In genomic region chr15:52805351-52806283, GRCh38 we compare ENCODE assay signal across 11 cellular contexts. TPM values are rescaled to one million over a fixed set of nuclear protein-coding genes. Genes with fewer than 3 reads are reported as not detected.
A peak's percentile ranks its signal among the peaks of the same experiment; 100 is the strongest.
DNase-seq lines count a peak whose midpoint lies in the region; ATAC-seq, FAIRE-seq and TF ChIP-seq lines count a peak whose summit lies in the region.
"Had no signal": no experiment of that assay in that cellular context is flagged by ENCODE, and none has a peak within 500 bp of the region (broad histone marks: within the 10 kb centered on the region; RNA-seq: fewer than 3 reads in every experiment).

No MANE protein-coding gene starts in this region.

- TF ChIP-seq RAD21 in IMR-90 (IDR thresholded peaks at IDR 0.05; ENCODE audit: low read length) (no peak), neural cell (conservative IDR thresholded peaks at IDR 0.05) (no peak)

- no peak overlapping the region for H3K4ac ChIP-seq in IMR-90 (ENCODE audit: low read depth, low read length)

- no peak overlapping the region for H2BK20ac ChIP-seq in IMR-90 (ENCODE audit: low read depth, low read length)

- H3K27me3 ChIP-seq in IMR-90 (ENCODE audit: control insufficient read depth, insufficient read depth, low read length) (peaks cover 65% of the 10 kb centered on the region), endothelial cell of umbilical vein (ENCODE audit: control insufficient read depth in 2 of 2, insufficient read depth in 2 of 2, low read length in 2 of 2) (peaks cover 65 to 88% of the 10 kb centered on the region in 2 experiments), neural cell (ENCODE audit: insufficient read depth, low read depth, low read length) (peaks cover 83% of the 10 kb centered on the region), adrenal gland (peaks cover 82% of the 10 kb centered on the region)

- H4K8ac ChIP-seq in IMR-90 (ENCODE audit: low read depth in 2 of 2, low read length in 2 of 2): no peak overlapping the region

- no peak overlapping the region for H4K91ac ChIP-seq in IMR-90 (ENCODE audit: insufficient read depth, low read depth, low read length)

- no peaks in the 10 kb centered on the region for H3F3A ChIP-seq in neural cell (ENCODE audit: insufficient read depth, low read length, poor library complexity, severe bottlenecking)

- H2AFZ ChIP-seq in IMR-90 (replicated peaks; ENCODE audit: low read length, poor library complexity): no peak overlapping the region
- no peak overlapping the region for H2AFZ ChIP-seq in endothelial cell of umbilical vein (ENCODE audit: low read depth, low read length)
- H2AFZ ChIP-seq in neural cell (ENCODE audit: low read depth, low read length): no peak overlapping the region

- H2AK5ac ChIP-seq in IMR-90 (ENCODE audit: low read depth, low read length): no peak overlapping the region

- no peak overlapping the region for H3K23ac ChIP-seq in IMR-90 (ENCODE audit: low read depth, low read length)

- CTCF ChIA-PET in IMR-90 (lab: Yijun Ruan, JAX): no interaction called here
- CTCF ChIA-PET in endothelial cell of umbilical vein (lab: Charles Lee): interaction anchor here (1.4 kb wide), 1 partner anchor 12 kb away, joined by 7 read pairs; no protein-coding TSS in a partner anchor

- FAIRE-seq in endothelial cell of umbilical vein (lab: Jason Lieb, UNC): no peak
- FAIRE-seq: G401.6 had no signal

- H3K9ac ChIP-seq in IMR-90 (ENCODE audit: low read depth, low read length): no peak overlapping the region
- no peak overlapping the region for H3K9ac ChIP-seq in endothelial cell of umbilical vein (replicated peaks; ENCODE audit: extremely low read depth, insufficient read depth, low read length)
- no peak overlapping the region for H3K9ac ChIP-seq in neural cell (ENCODE audit: low read length)

- no peak overlapping the region for H4K5ac ChIP-seq in IMR-90 (ENCODE audit: low read depth, low read length)

- H2AK9ac ChIP-seq in IMR-90 (replicated peaks; ENCODE audit: low read depth, low read length, poor library complexity): no peak overlapping the region

- H3K4me1 ChIP-seq in IMR-90 (ENCODE audit: control insufficient read depth, insufficient read depth, low read length): no peaks in the 10 kb centered on the region; the same call in 1 of the 2 replicates
- H3K4me1 ChIP-seq in endothelial cell of umbilical vein (ENCODE audit: control insufficient read depth, extremely low read depth, insufficient read depth, low read length): peaks cover 8% of the 10 kb centered on the region
- H3K4me1 ChIP-seq in adrenal gland (replicated peaks in 1 of 2): peaks cover 11 to 18% of the 10 kb centered on the region in 2 donors

- dilution Hi-C loops in IMR-90 (cut with HindIII; ENCODE audit: low sequenced_read_pairs, unreplicated experiment): no loop called here
- dilution Hi-C loops in endothelial cell of umbilical vein (cut with MboI; ENCODE audit: extremely low pct_ligation_motif_present, low sequenced_read_pairs): no loop called here

- H3K56ac ChIP-seq in IMR-90 (ENCODE audit: extremely low read depth, insufficient read depth, low read length): no peak overlapping the region

- H4K20me1 ChIP-seq in IMR-90 (ENCODE audit: insufficient read depth, low read length) (no peaks in the 10 kb centered on the region), endothelial cell of umbilical vein (replicated peaks; ENCODE audit: control insufficient read depth, extremely low read depth, insufficient read depth, low read length) (no peaks in the 10 kb centered on the region), neural cell (ENCODE audit: insufficient read depth) (no peaks in the 10 kb centered on the region)

- H3K9me3 ChIP-seq in IMR-90 (ENCODE audit: control insufficient read depth, insufficient read depth, low read length) (peaks cover 2% of the 10 kb centered on the region; the same call in 1 of the 2 replicates), endothelial cell of umbilical vein (replicated peaks; ENCODE audit: control insufficient read depth, insufficient read depth, low read length) (no peaks in the 10 kb centered on the region), neural cell (ENCODE audit: low read length) (no peaks in the 10 kb centered on the region), adrenal gland (replicated peaks in 1 of 3) (no peaks in the 10 kb centered on the region)
- H3K9me3 ChIP-seq: neutrophil had no signal

- H3K36me3 ChIP-seq in IMR-90 (ENCODE audit: control insufficient read depth, insufficient read depth, low read length) (no peaks in the 10 kb centered on the region), endothelial cell of umbilical vein (ENCODE audit: control insufficient read depth in 2 of 2, extremely low read depth in 1 of 2, insufficient read depth in 2 of 2, low read length in 2 of 2) (no peaks in the 10 kb centered on the region), neural cell (ENCODE audit: insufficient read depth, low read length) (no peaks in the 10 kb centered on the region), adrenal gland (replicated peaks in 1 of 2) (no peaks in the 10 kb centered on the region)
- H3K36me3 ChIP-seq: neutrophil had no signal

- H2BK120ac ChIP-seq in IMR-90 (ENCODE audit: low read depth, low read length): no peak overlapping the region

- H3K4me3 ChIP-seq in IMR-90 (ENCODE audit: insufficient read depth, low read depth, low read length) (no peak overlapping the region), endothelial cell of umbilical vein (replicated peaks in 1 of 3; ENCODE audit: insufficient read depth in 1 of 3, low read depth in 1 of 3, low read length in 3 of 3) (no peak overlapping the region), neural cell (ENCODE audit: low read length) (peak overlapping the region; percentile 34), adrenal gland (peak overlapping the region in 1 of 4 donors; percentile 39)

- H3K79me1 ChIP-seq in IMR-90 (ENCODE audit: low read depth in 1 of 2, low read length in 2 of 2): no peaks in the 10 kb centered on the region

- H3K9me2 ChIP-seq in neural cell (ENCODE audit: insufficient read depth, low read length): no peaks in the 10 kb centered on the region

- H3K4me2 ChIP-seq in IMR-90 (ENCODE audit: low read depth, low read length) (no peak overlapping the region), endothelial cell of umbilical vein (ENCODE audit: insufficient read depth, low read length) (no peak overlapping the region), neural cell (ENCODE audit: low read length) (no peak overlapping the region)

- WGBS in IMR-90 (ENCODE audit: extremely low coverage in 2 of 2, insufficient read length in 1 of 2), 2 experiments: 6% methylated on average over 39 of the region's 93 CpGs; no CpG with 5 or more reads in 1 of the 2 experiments
- 5 to 16% (median 12%) methylated on average over 27 to 93 of the region's 93 CpGs for WGBS in adrenal gland, 4 donors

- no peak overlapping the region for H3K14ac ChIP-seq in IMR-90 (replicated peaks; ENCODE audit: low read depth, low read length)

- DNase-seq in AG20443 (ENCODE audit: low spot score): peak; percentile 24
- DNase-seq in IMR-90: no peak
- no peak for DNase-seq in endothelial cell of umbilical vein (ENCODE audit: low read depth, low spot score)
- no peak for DNase-seq in NCI-H1417 (lab: John Stamatoyannopoulos, UW)
- DNase-seq in adrenal gland: no peak
- DNase-seq: activated gamma-delta T cell treated with Interleukin-2 at 50 U/mL for 16 hours had no signal

- H3K9me1 ChIP-seq in IMR-90 (ENCODE audit: insufficient read depth, low read length) (no peaks in the 10 kb centered on the region), endothelial cell of umbilical vein (replicated peaks; ENCODE audit: control insufficient read depth, extremely low read depth, insufficient read depth, low read length) (no peaks in the 10 kb centered on the region)

- ATAC-seq in IMR-90 (ENCODE audit: low read depth) (peak; percentile 53; the same call in 1 of the 2 replicates), GM18519 (IDR thresholded peaks at IDR 0.05; ENCODE audit: low FRiP score, unreplicated experiment) (no peak), GM19351 (IDR thresholded peaks at IDR 0.05; ENCODE audit: unreplicated experiment) (no peak)

- POLR2A ChIA-PET in IMR-90 (lab: Charles Lee; ENCODE audit: unreplicated experiment): no interaction called here
- POLR2A ChIA-PET in endothelial cell of umbilical vein (lab: Charles Lee): no interaction called here

- TF ChIP-seq POLR2A in IMR-90 (IDR thresholded peaks at IDR 0.05; ENCODE audit: low read depth, low read length) (no peak), endothelial cell of umbilical vein (IDR thresholded peaks at IDR 0.05; ENCODE audit: low read depth, low read length) (no peak), adrenal gland (IDR thresholded peaks at IDR 0.05) (no peak)

- H3K18ac ChIP-seq in IMR-90 (ENCODE audit: low read depth, low read length): no peak overlapping the region

- intact Hi-C loops in IMR-90 (cut with micrococcal nuclease): no loop called here
- intact Hi-C loops in endothelial cell of umbilical vein (cut with micrococcal nuclease): no loop called here
- intact Hi-C loops in adrenal gland (cut with DNase I): no loop called here

- no TSS peak for BruUV-seq in IMR-90 (replicated peaks; lab: Mats Ljungman, UMichigan)
- BruUV-seq in endothelial cell of umbilical vein (replicated peaks; lab: Mats Ljungman, UMichigan): no TSS peak

- TF ChIP-seq CTCF in IMR-90 (conservative IDR thresholded peaks at IDR 0.05; ENCODE audit: low read depth, low read length) (no peak), endothelial cell of umbilical vein (IDR thresholded peaks at IDR 0.05; ENCODE audit: extremely low read depth in 1 of 2, insufficient read depth in 1 of 2, low read depth in 1 of 2, low read length in 2 of 2) (peak in 1 of 2 donors; percentile 7), neural cell (IDR thresholded peaks at IDR 0.05; ENCODE audit: poor library complexity, severe bottlenecking) (peak; percentile 36), adrenal gland (IDR thresholded peaks at IDR 0.05) (no peak)

- no peak for TF ChIP-seq EP300 in neural cell (conservative IDR thresholded peaks at IDR 0.05; ENCODE audit: poor library complexity, severe bottlenecking)

- H2BK15ac ChIP-seq in IMR-90 (ENCODE audit: low read depth, low read length): no peak overlapping the region

- H2BK5ac ChIP-seq in IMR-90 (ENCODE audit: low read depth, low read length, poor library complexity, severe bottlenecking): no peak overlapping the region

- H3K79me2 ChIP-seq in endothelial cell of umbilical vein (ENCODE audit: control insufficient read depth, insufficient read depth, low read length) (no peaks in the 10 kb centered on the region), neural cell (replicated peaks; ENCODE audit: insufficient read depth, low read length) (no peaks in the 10 kb centered on the region)

- in situ Hi-C loops in IMR-90 (cut with MboI; ENCODE audit: low sequenced_read_pairs): no loop called here

- H3K27ac ChIP-seq in IMR-90 (ENCODE audit: insufficient read depth, low read length): no peak overlapping the region
- no peak overlapping the region for H3K27ac ChIP-seq in endothelial cell of umbilical vein (ENCODE audit: insufficient read depth, low read depth, low read length)
- no peak overlapping the region for H3K27ac ChIP-seq in neural cell (ENCODE audit: low read length)
- no peak overlapping the region for H3K27ac ChIP-seq in adrenal gland
- H3K27ac ChIP-seq: neutrophil had no signal

RNA-seq across cellular contexts. Expression of gene ONECUT1, which starts 15.5 kb away (rescaled TPM):
- total RNA-seq in IMR-90 (2012; rRNA removed) (not detected in 2 replicates), endothelial cell of umbilical vein (not detected in 2 replicates), adrenal gland (under 1 TPM in 1 of 8 donors, not detected in 7; 0.18 TPM)
- polyA plus RNA-seq in IMR-90 (2012; rRNA removed) (not detected in 2 replicates), endothelial cell of umbilical vein (not detected in 2 replicates), neural cell (1.2 and 3.4 TPM in 2 replicates), adrenal gland (not detected)
- polyA plus RNA-seq in IMR-90 (2012; cell fraction: cytosol; rRNA removed): not detected in 2 replicates
- not detected in 2 replicates for polyA plus RNA-seq in IMR-90 (2012; cell fraction: nucleus; rRNA removed; ENCODE audit: low replicate concordance)
- polyA plus RNA-seq in endothelial cell of umbilical vein (2011; cell fraction: cytosol; rRNA removed): not detected in 2 replicates
- polyA plus RNA-seq in endothelial cell of umbilical vein (2011; cell fraction: nucleus; rRNA removed): not detected in 2 replicates
- polyA plus RNA-seq in endothelial cell of umbilical vein (2012): not detected in 2 replicates
- polyA minus RNA-seq in endothelial cell of umbilical vein (not detected in 2 replicates), neural cell (6.8 and 25.6 TPM in 2 replicates)
- polyA minus RNA-seq in endothelial cell of umbilical vein (2011; cell fraction: cytosol; rRNA and poly(A)+ RNA removed): not detected
- not detected in 2 replicates for polyA minus RNA-seq in endothelial cell of umbilical vein (2011; cell fraction: nucleus; rRNA and poly(A)+ RNA removed)
